15 cellular contexts compared by ENCODE assay signal in genomic region chr1:70442486-70442885, GRCh38. TPM values are rescaled to one million over a fixed set of nuclear protein-coding genes. Genes with fewer than 3 reads are reported as not detected.
DNase-seq lines count a peak whose midpoint lies in the region; ATAC-seq and TF ChIP-seq lines count a peak whose summit lies in the region.
"Had no signal": no experiment of that assay in that cellular context is flagged by ENCODE, and none has a peak within 500 bp of the region (broad histone marks: within the 10 kb centered on the region; RNA-seq: fewer than 3 reads in every experiment).

No MANE protein-coding gene starts in this region.

- H3K27ac ChIP-seq in GM23248 (no peak overlapping the region), SK-N-MC (peak overlapping the region; percentile 56), thyroid gland (peak overlapping the region; percentile 37 to 69 (median 45))
- H3K27ac ChIP-seq: RWPE1, SJCRH30 had no signal

- H4K20me1 ChIP-seq in GM23248 (ENCODE audit: insufficient read depth): no peaks in the 10 kb centered on the region

- H3K4me2 ChIP-seq in GM23248 (ENCODE audit: unreplicated experiment): no peak overlapping the region

- H3F3A ChIP-seq in GM23248 (ENCODE audit: insufficient read depth): 0 out of 2 replicates have a peak, but pooled peaks cover 15% of the 10 kb centered on the region

- H3K9ac ChIP-seq in GM23248 (no peak overlapping the region), SK-N-MC (ENCODE audit: insufficient read length) (peak overlapping the region; percentile 49)

- in situ Hi-C loops in GM23248 (cut with MboI): no loop called here

- H3K27me3 ChIP-seq in GM23248 (replicated peaks; ENCODE audit: insufficient read depth): no peaks in the 10 kb centered on the region
- no peaks in the 10 kb centered on the region for H3K27me3 ChIP-seq in thyroid gland
- H3K27me3 ChIP-seq: SJCRH30 had no signal

- no peak for ATAC-seq in GM18858 (IDR thresholded peaks at IDR 0.05; ENCODE audit: unreplicated experiment)
- ATAC-seq: HCT116, T-cell had no signal

- peak in 1 of 2 donors; percentile 26 for TF ChIP-seq POLR2A in thyroid gland (IDR thresholded peaks at IDR 0.05)

- H2AFZ ChIP-seq in GM23248: no peak overlapping the region

- WGBS in GM23248 (ENCODE audit: low coverage in 1 of 2, low lambda C conversion rate in 2 of 2, missing lambda C conversion rate in 2 of 2), 2 experiments: 28 to 36% methylated on average over 2 of the region's 2 CpGs
- 55% methylated on average over 2 of the region's 2 CpGs for WGBS in thyroid gland, 2 donors

- H3K4me3 ChIP-seq in GM23248: no peak overlapping the region
- 0 out of 2 replicates have a peak overlapping the region, but pooled peaks have one; percentile 42 for H3K4me3 ChIP-seq in SK-N-MC
- no peak overlapping the region for H3K4me3 ChIP-seq in fibroblast of mammary gland (ENCODE audit: control insufficient read depth, low read depth, low read length)
- no peak overlapping the region for H3K4me3 ChIP-seq in thyroid gland (replicated peaks in 1 of 3)
- H3K4me3 ChIP-seq: SJCRH30 had no signal

- H3K9me3 ChIP-seq in GM23248 (ENCODE audit: low read depth): no peaks in the 10 kb centered on the region
- no peaks in the 10 kb centered on the region for H3K9me3 ChIP-seq in SK-N-MC (ENCODE audit: low read depth, low read length)
- H3K9me3 ChIP-seq in thyroid gland: no peaks in the 10 kb centered on the region
- H3K9me3 ChIP-seq: SJCRH30 had no signal

- intact Hi-C loops in thyroid gland (cut with DNase I): no loop called here

- H3K4me1 ChIP-seq in GM23248 (ENCODE audit: insufficient read depth) (no peaks in the 10 kb centered on the region), thyroid gland (peaks cover 26 to 33% of the 10 kb centered on the region in 2 donors)
- H3K4me1 ChIP-seq: SJCRH30 had no signal

- no peaks in the 10 kb centered on the region for H3K79me2 ChIP-seq in GM23248 (ENCODE audit: insufficient read depth)

- TF ChIP-seq CTCF in fibroblast of mammary gland (conservative IDR thresholded peaks at IDR 0.05; ENCODE audit: control insufficient read depth, insufficient read depth, low read depth, low read length) (no peak), thyroid gland (IDR thresholded peaks at IDR 0.05) (no peak)

- no peaks in the 10 kb centered on the region for H3K9me2 ChIP-seq in GM23248 (ENCODE audit: insufficient read depth)

- H3K36me3 ChIP-seq in GM23248 (ENCODE audit: low read depth) (peaks cover 35% of the 10 kb centered on the region), SK-N-MC (ENCODE audit: insufficient read depth, low read length) (peaks cover 20% of the 10 kb centered on the region), thyroid gland (no peaks in the 10 kb centered on the region)
- H3K36me3 ChIP-seq: SJCRH30 had no signal

- peak; percentile 38 for DNase-seq in GM23248
- no peak for DNase-seq in SK-N-MC (ENCODE audit: low read depth, low spot score)
- DNase-seq in fibroblast of mammary gland (ENCODE audit: low read depth): peak; percentile 39
- no peak for DNase-seq in thyroid gland
- DNase-seq in stimulated activated CD4-positive, alpha-beta T cell treated with anti-CD3 and anti-CD28 coated beads, Interleukin-12 subunit alpha, Interleukin-12 subunit beta, amount 100 ng/mL, for 4 hours: no peak
- DNase-seq in stimulated activated CD4-positive, alpha-beta T cell treated with anti-CD3 and anti-CD28 coated beads, Interleukin-1b, Interleukin-23, amount 100 ng/mL, for 48 hours: no peak
- DNase-seq: C1 segment of cervical spinal cord, KG1, NCI-H1092, NCI-H2227 treated with DMSO at 0.1 percent for 48 hours, SJCRH30, T-cell had no signal

RNA-seq across cellular contexts. Expression of gene CTH, which starts 31.4 kb away (rescaled TPM):
- total RNA-seq in GM23248 (2014; rRNA removed; shearing (Covaris generic)): 14.9 and 20.6 TPM in 2 replicates
- polyA plus RNA-seq in GM23248 (2016; fragmentation: Nextera tagmentation; extraction: Ambion mirVana): 27.1 and 28.9 TPM in 2 replicates
- 10 to 100 TPM; 14.7 to 22.2 (median 15.4) TPM for total RNA-seq in thyroid gland

Comparison
In these comparisons a context has a peak if more than half of its experiments do, and no peak if none do; other contexts are left out.
1. DNase-seq: peak in GM23248 (single experiment) and fibroblast of mammary gland (single experiment); none in SK-N-MC (single experiment), thyroid gland (0 of 2), stimulated activated CD4-positive, alpha-beta T cell treated with anti-CD3 and anti-CD28 coated beads, Interleukin-12 subunit alpha, Interleukin-12 subunit beta, amount 100 ng/mL, for 4 hours (single experiment) and stimulated activated CD4-positive, alpha-beta T cell treated with anti-CD3 and anti-CD28 coated beads, Interleukin-1b, Interleukin-23, amount 100 ng/mL, for 48 hours (single experiment).